In the genomic region with DNA sequence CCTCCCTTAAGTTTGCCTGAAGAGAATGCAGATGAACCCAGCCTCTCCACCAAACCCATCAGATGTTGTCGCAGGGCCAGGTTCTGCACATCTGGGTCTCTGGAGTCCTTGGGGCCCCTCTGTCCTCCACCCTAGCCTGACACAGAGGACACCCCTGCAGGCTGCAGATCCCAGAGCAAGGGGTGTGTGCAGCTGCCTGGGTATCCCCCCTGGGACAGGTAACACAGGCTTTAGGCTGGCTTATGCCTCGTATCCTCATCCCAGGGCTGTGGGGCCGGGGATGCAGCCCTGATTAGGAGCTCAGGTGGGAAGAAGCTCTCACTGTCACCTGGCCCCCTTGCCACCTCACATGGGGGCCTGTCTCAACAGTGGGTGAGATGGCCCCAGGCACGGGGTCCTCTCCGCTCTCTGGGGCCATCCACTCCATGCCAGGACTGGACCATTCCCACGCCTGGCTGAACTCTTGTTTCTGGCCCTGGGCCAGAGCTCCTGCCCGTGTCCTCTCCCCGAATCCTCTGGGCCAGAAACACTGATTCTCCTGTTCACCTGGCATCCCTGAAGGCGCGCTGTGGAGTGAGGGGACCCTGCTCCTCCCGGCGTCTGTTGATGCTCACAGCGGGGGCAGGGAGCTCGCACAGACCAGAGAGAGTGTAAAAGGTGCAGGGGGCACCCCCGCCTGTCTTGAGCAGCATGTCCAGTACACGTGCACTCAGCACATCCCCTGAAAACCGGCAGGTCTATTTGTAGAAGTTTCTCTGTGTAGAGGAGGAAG, we compare ENCODE assay signal across 19 cellular contexts.
"Had no signal": no experiment of that assay in that cellular context is flagged by ENCODE, and none has a peak within 500 bp of the region (broad histone marks: within the 10 kb centered on the region; RNA-seq: fewer than 3 reads in every experiment).

No MANE protein-coding gene starts in this region.

- H3K27ac Mint-ChIP-seq: naive thymus-derived CD8-positive, alpha-beta T cell; stimulated activated effector memory CD8-positive, alpha-beta T cell treated with anti-CD3 and anti-CD28 coated beads, Interleukin-12 subunit alpha, Interleukin-12 subunit beta, amount 100 ng/mL, for 72 hours; stimulated activated naive CD8-positive, alpha-beta T cell treated with anti-CD3 and anti-CD28 coated beads, Interleukin-15, Interleukin-2, amounts not matched to agents 100 ng/mL and 50 ng/mL, for 24 hours had no signal

- H3K9me3 Mint-ChIP-seq: naive thymus-derived CD8-positive, alpha-beta T cell; stimulated activated effector memory CD8-positive, alpha-beta T cell treated with anti-CD3 and anti-CD28 coated beads, Interleukin-12 subunit alpha, Interleukin-12 subunit beta, amount 100 ng/mL, for 72 hours; stimulated activated naive CD8-positive, alpha-beta T cell treated with anti-CD3 and anti-CD28 coated beads, Interleukin-15, Interleukin-2, amounts not matched to agents 100 ng/mL and 50 ng/mL, for 24 hours had no signal

- H3K4me3 Mint-ChIP-seq: naive thymus-derived CD8-positive, alpha-beta T cell; stimulated activated effector memory CD8-positive, alpha-beta T cell treated with anti-CD3 and anti-CD28 coated beads, Interleukin-12 subunit alpha, Interleukin-12 subunit beta, amount 100 ng/mL, for 72 hours; stimulated activated naive CD8-positive, alpha-beta T cell treated with anti-CD3 and anti-CD28 coated beads, Interleukin-15, Interleukin-2, amounts not matched to agents 100 ng/mL and 50 ng/mL, for 24 hours had no signal

- H3K4me3 ChIP-seq: dorsolateral prefrontal cortex, heart right ventricle, mucosa of descending colon, ovary, smooth muscle cell, testis, transverse colon had no signal

- H3K9me3 ChIP-seq: heart right ventricle, mucosa of descending colon, ovary, testis, transverse colon had no signal

- H3K27me3 Mint-ChIP-seq: naive thymus-derived CD8-positive, alpha-beta T cell; stimulated activated naive CD8-positive, alpha-beta T cell treated with anti-CD3 and anti-CD28 coated beads, Interleukin-15, Interleukin-2, amounts not matched to agents 100 ng/mL and 50 ng/mL, for 24 hours had no signal

- H3K27ac ChIP-seq: dorsolateral prefrontal cortex, heart right ventricle, ovary, testis, transverse colon had no signal

- H3K36me3 Mint-ChIP-seq: naive thymus-derived CD8-positive, alpha-beta T cell; stimulated activated effector memory CD8-positive, alpha-beta T cell treated with anti-CD3 and anti-CD28 coated beads, Interleukin-12 subunit alpha, Interleukin-12 subunit beta, amount 100 ng/mL, for 72 hours had no signal

- H3K36me3 ChIP-seq: heart right ventricle, ovary, transverse colon had no signal

- ATAC-seq: esophagus mucosa; heart right ventricle; mucosa of descending colon; naive thymus-derived CD8-positive, alpha-beta T cell; right cardiac atrium; stimulated activated effector memory CD8-positive, alpha-beta T cell treated with anti-CD3 and anti-CD28 coated beads, Interleukin-12 subunit alpha, Interleukin-12 subunit beta, amount 100 ng/mL, for 72 hours had no signal

- H3K4me2 ChIP-seq: smooth muscle cell had no signal

- H3K27me3 ChIP-seq: ovary, testis, transverse colon had no signal

- DNase-seq: cortex of kidney; effector CD8-positive, alpha-beta T cell; heart right ventricle; hypothalamus; kidney glomerular epithelial cell; mammary epithelial cell; naive thymus-derived CD8-positive, alpha-beta T cell; ovary; right cardiac atrium; stimulated activated CD4-positive, alpha-beta T cell treated with anti-CD3 and anti-CD28 coated beads, Interleukin-4, amount 100 ng/mL, for 1 hour; stimulated activated CD8-positive, alpha-beta memory T cell treated with anti-CD3 and anti-CD28 coated beads, Interleukin-4, amount 100 ng/mL, for 48 hours; testis; transverse colon had no signal
